Comparison of ENCODE assay signal across 32 cellular contexts in genomic region chr2:168723494-168723893, GRCh38.
"Had no signal": no experiment of that assay in that cellular context is flagged by ENCODE, and none has a peak within 500 bp of the region (broad histone marks: within the 10 kb centered on the region; RNA-seq: fewer than 3 reads in every experiment).

No MANE protein-coding gene starts in this region.

- ATAC-seq: activated CD8-positive, alpha-beta memory T cell treated with anti-CD3 and anti-CD28 coated beads, Interleukin-2, amount 10 ng/mL, durations not matched to agents 7 days and 5 days; Panc1 had no signal

- H3K27ac ChIP-seq: brain microvascular endothelial cell, SJCRH30, SK-N-MC, WERI-Rb-1 had no signal

- H3K27me3 Mint-ChIP-seq: activated CD4-positive, alpha-beta memory T cell treated with anti-CD3 and anti-CD28 coated beads, Interleukin-2, amount 10 ng/mL, durations not matched to agents 7 days and 5 days; activated CD8-positive, alpha-beta memory T cell treated with anti-CD3 and anti-CD28 coated beads, Interleukin-2, amount 10 ng/mL, durations not matched to agents 7 days and 5 days; activated naive CD8-positive, alpha-beta T cell treated with anti-CD3 and anti-CD28 coated beads for 36 hours had no signal

- H3K9me3 ChIP-seq: MG63, SJCRH30 had no signal

- H3K36me3 ChIP-seq: brain microvascular endothelial cell, MG63 had no signal

- H3K9me3 Mint-ChIP-seq: activated CD4-positive, alpha-beta memory T cell treated with anti-CD3 and anti-CD28 coated beads, Interleukin-2, amount 10 ng/mL, durations not matched to agents 7 days and 5 days; activated naive CD8-positive, alpha-beta T cell treated with anti-CD3 and anti-CD28 coated beads for 36 hours had no signal

- DNase-seq: activated CD4-positive, alpha-beta memory T cell treated with anti-CD3 and anti-CD28 coated beads, Interleukin-2, amount 10 ng/mL, durations not matched to agents 7 days and 5 days; activated CD4-positive, alpha-beta T cell treated with anti-CD3 and anti-CD28 coated beads for 1 hour; activated CD4-positive, alpha-beta T cell treated with anti-CD3 and anti-CD28 coated beads for 48 hours; activated CD4-positive, CD25-positive, alpha-beta regulatory T cell; activated CD8-positive, alpha-beta memory T cell treated with anti-CD3 and anti-CD28 coated beads for 24 hours; activated CD8-positive, alpha-beta memory T cell treated with anti-CD3 and anti-CD28 coated beads, Interleukin-2, amount 10 ng/mL, durations not matched to agents 7 days and 5 days; activated CD8-positive, alpha-beta memory T cell treated with anti-CD3 and anti-CD28 coated beads, Interleukin-2, amount 50 U/mL, for 48 hours; activated effector memory CD4-positive, alpha-beta T cell treated with anti-CD3 and anti-CD28 coated beads, Interleukin-2, amount 50 U/mL, for 16 hours; activated naive CD4-positive, alpha-beta T cell; activated naive CD4-positive, alpha-beta T cell treated with anti-CD3 and anti-CD28 coated beads, Interleukin-2, amount 50 U/mL, for 16 hours; activated naive CD8-positive, alpha-beta T cell treated with anti-CD3 and anti-CD28 coated beads for 36 hours; activated T-cell treated with anti-CD3 and anti-CD28 coated beads, Interleukin-2, amount 50 U/mL, for 48 hours; amniotic stem cell; aorta; brain microvascular endothelial cell; Kasumi-1; KG1; MG63; NCI-H1048; NCI-H1105 treated with DMSO at 0.1 percent for 48 hours; NCI-H1436; NCI-H1694; NCI-H1930; NCI-H2081 treated with DMSO at 0.1 percent for 48 hours; NCI-H345; NCI-H524 treated with DMSO at 0.1 percent for 48 hours; SHP77; SJCRH30; T1000; WERI-Rb-1 had no signal

- H3K27ac Mint-ChIP-seq: activated CD4-positive, alpha-beta memory T cell treated with anti-CD3 and anti-CD28 coated beads, Interleukin-2, amount 10 ng/mL, durations not matched to agents 7 days and 5 days; activated CD8-positive, alpha-beta memory T cell treated with anti-CD3 and anti-CD28 coated beads, Interleukin-2, amount 10 ng/mL, durations not matched to agents 7 days and 5 days; activated naive CD8-positive, alpha-beta T cell treated with anti-CD3 and anti-CD28 coated beads for 36 hours had no signal

- H3K4me3 ChIP-seq: MG63, SJCRH30, SK-N-MC had no signal

- H3K27me3 ChIP-seq: brain microvascular endothelial cell, MG63, SJCRH30 had no signal

- H3K4me1 ChIP-seq: SJCRH30 had no signal

- H3K4me3 Mint-ChIP-seq: activated CD4-positive, alpha-beta memory T cell treated with anti-CD3 and anti-CD28 coated beads, Interleukin-2, amount 10 ng/mL, durations not matched to agents 7 days and 5 days; activated CD8-positive, alpha-beta memory T cell treated with anti-CD3 and anti-CD28 coated beads, Interleukin-2, amount 10 ng/mL, durations not matched to agents 7 days and 5 days; activated naive CD8-positive, alpha-beta T cell treated with anti-CD3 and anti-CD28 coated beads for 36 hours had no signal
